ENCODE assay signal across 22 cellular contexts in the genomic region with DNA sequence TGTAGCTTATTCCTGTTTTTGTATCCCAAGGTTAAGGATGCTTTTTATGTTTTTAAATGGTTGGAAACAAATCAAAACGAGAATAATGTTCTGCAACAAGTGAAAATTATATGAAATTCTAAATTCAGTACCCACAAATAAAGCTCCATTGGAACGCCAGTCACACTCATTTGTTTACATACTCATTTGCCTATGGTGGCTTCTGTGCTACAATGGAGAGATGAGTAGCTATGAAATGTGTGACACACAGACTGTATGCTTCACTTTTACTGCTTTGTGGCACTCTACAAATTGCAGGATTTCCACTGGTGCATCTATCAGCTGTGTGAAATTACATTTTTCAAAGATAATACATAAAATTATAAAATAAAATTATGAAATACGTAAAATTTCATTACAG.
"Had no signal": no experiment of that assay in that cellular context is flagged by ENCODE, and none has a peak within 500 bp of the region (broad histone marks: within the 10 kb centered on the region; RNA-seq: fewer than 3 reads in every experiment).

No MANE protein-coding gene starts in this region.

- ATAC-seq: right cardiac atrium, T-helper 17 cell had no signal

- H3K27me3 ChIP-seq: colonic mucosa, uterus had no signal

- FAIRE-seq: frontal cortex had no signal

- H3K27ac ChIP-seq: colonic mucosa, left ventricle myocardium inferior, parathyroid adenoma, thoracic aorta, uterus had no signal

- H2AFZ ChIP-seq: parathyroid adenoma had no signal

- H3K9me3 Mint-ChIP-seq: type B pancreatic cell had no signal

- DNase-seq: activated CD4-positive, alpha-beta T cell treated with anti-CD3 and anti-CD28 coated beads for 1 hour; activated CD8-positive, alpha-beta memory T cell treated with anti-CD3 and anti-CD28 coated beads for 24 hours; activated effector memory CD4-positive, alpha-beta T cell treated with Interleukin-2 at 50 U/mL for 16 hours; activated naive CD4-positive, alpha-beta T cell treated with Interleukin-2 at 50 U/mL for 16 hours; anterior cingulate cortex; colonic mucosa; effector CD8-positive, alpha-beta T cell; islet precursor cell; left ventricle myocardium inferior; nucleus accumbens; stimulated activated CD4-positive, alpha-beta T cell treated with anti-CD3 and anti-CD28 coated beads, Interleukin-2, amount 100 ng/mL, for 48 hours; stimulated activated naive CD4-positive, alpha-beta T cell treated with Interleukin-2 at 50 U/mL for 16 hours; T-helper 17 cell; T1000; uterus had no signal

- H3K36me3 ChIP-seq: colonic mucosa, thoracic aorta, uterus had no signal

- H3K9ac ChIP-seq: parathyroid adenoma had no signal

- H3K27ac Mint-ChIP-seq: activated naive CD8-positive, alpha-beta T cell; type B pancreatic cell had no signal

- H3K27me3 Mint-ChIP-seq: activated naive CD8-positive, alpha-beta T cell; T-helper 17 cell; type B pancreatic cell had no signal

- H3K9me3 ChIP-seq: colonic mucosa, left ventricle myocardium inferior, thoracic aorta, uterus had no signal

- H3K79me2 ChIP-seq: parathyroid adenoma had no signal

- H3K4me1 ChIP-seq: colonic mucosa, uterus had no signal

- H3K4me3 Mint-ChIP-seq: activated naive CD8-positive, alpha-beta T cell; T-helper 17 cell; type B pancreatic cell had no signal

- H3K4me3 ChIP-seq: colonic mucosa, left ventricle myocardium inferior, lung, thoracic aorta, uterus had no signal
